ENCODE assay signal across 14 cellular contexts in genomic region chr10:114623155-114623554, GRCh38. TPM values are rescaled to one million over a fixed set of nuclear protein-coding genes. Genes with fewer than 3 reads are reported as not detected.
A peak's percentile ranks its signal among the peaks of the same experiment; 100 is the strongest.
DNase-seq lines count a peak whose midpoint lies in the region; ATAC-seq and TF ChIP-seq lines count a peak whose summit lies in the region.
"Had no signal": no experiment of that assay in that cellular context is flagged by ENCODE, and none has a peak within 500 bp of the region (broad histone marks: within the 10 kb centered on the region; RNA-seq: fewer than 3 reads in every experiment).

No MANE protein-coding gene starts in this region.

- ATAC-seq in Panc1, result no peak
- ATAC-seq: K562; naive thymus-derived CD8-positive, alpha-beta T cell had no signal

- no peak for TF ChIP-seq CTCF in Panc1 (IDR thresholded peaks at IDR 0.05)
- TF ChIP-seq CTCF in nephron (IDR thresholded peaks at IDR 0.05; ENCODE audit: unreplicated experiment in 3 of 3), result no peak

- peaks cover 3% of the 10 kb centered on the region for H3K27me3 Mint-ChIP-seq in nephron (ENCODE audit: low read depth)

- no peak overlapping the region for H3K4me3 ChIP-seq in BLaER1 treated with 17β-estradiol and CSF1 and Interleukin-3, amounts not matched to agents 10 nM and 100 nM
- H3K4me3 ChIP-seq in Panc1 (ENCODE audit: low read depth in 2 of 2, low read length in 2 of 2), result no peak overlapping the region
- H3K4me3 ChIP-seq: K562 had no signal

- peak overlapping the region in 8 of 11 experiments; percentile 6 to 41 (median 26); a peak in 7 of 22 replicates for H3K4me2 ChIP-seq in BLaER1 treated with 17β-estradiol and CSF1 and Interleukin-3, amounts not matched to agents 10 nM and 100 nM

- no peaks in the 10 kb centered on the region for H3K27me3 ChIP-seq in BLaER1 treated with 17β-estradiol and CSF1 and Interleukin-3, amounts not matched to agents 10 nM and 100 nM
- no peaks in the 10 kb centered on the region for H3K27me3 ChIP-seq in Panc1 (ENCODE audit: control insufficient read depth, insufficient read depth, low read length)

- no peak overlapping the region for H3K4me3 Mint-ChIP-seq in nephron
- H3K4me3 Mint-ChIP-seq: naive thymus-derived CD8-positive, alpha-beta T cell had no signal

- no TSS peak for BruUV-seq in Panc1 (replicated peaks; lab: Mats Ljungman, UMichigan)

- no peaks in the 10 kb centered on the region for H3K9me3 Mint-ChIP-seq in nephron

- peaks cover 11% of the 10 kb centered on the region for H3K4me1 Mint-ChIP-seq in nephron
- H3K4me1 Mint-ChIP-seq: naive thymus-derived CD8-positive, alpha-beta T cell had no signal

- in situ Hi-C loops in Panc1 (cut with HindIII; ENCODE audit: low pct_unique_long_range_greater_than_20kb, low sequenced_read_pairs), result no loop called here

- intact Hi-C loops in Panc1 (cut with micrococcal nuclease; ENCODE audit: unreplicated experiment), result no loop called here
- intact Hi-C loops in head of caudate nucleus (cut with DNase I), result no loop called here

- H3K27ac ChIP-seq in BLaER1 treated with 17β-estradiol and CSF1 and Interleukin-3, amounts not matched to agents 10 nM and 100 nM, result no peak overlapping the region
- H3K27ac ChIP-seq in Panc1 (ENCODE audit: low read length) (peak overlapping the region; percentile 95), epithelial cell of prostate (peak overlapping the region; percentile 87)
- H3K27ac ChIP-seq: WERI-Rb-1 had no signal

- peak overlapping the region; percentile 7 to 47 (median 20) for H3K27ac Mint-ChIP-seq in nephron
- H3K27ac Mint-ChIP-seq: naive thymus-derived CD8-positive, alpha-beta T cell had no signal

- no peaks in the 10 kb centered on the region for H4K20me1 ChIP-seq in BLaER1 treated with 17β-estradiol and CSF1 and Interleukin-3, amounts not matched to agents 10 nM and 100 nM

- CTCF ChIA-PET in Panc1 (lab: Charles Lee), result no interaction called here

- H3K4me1 ChIP-seq in BLaER1 treated with 17β-estradiol and CSF1 and Interleukin-3, amounts not matched to agents 10 nM and 100 nM, result peaks cover 0 to 18% (median 14%) of the 10 kb centered on the region in 10 experiments; a peak in 14 of 20 replicates
- peaks cover 92% of the 10 kb centered on the region for H3K4me1 ChIP-seq in Panc1 (ENCODE audit: control insufficient read depth, insufficient read depth, low read length)

- POLR2A ChIA-PET in Panc1 (lab: Charles Lee), result interaction anchor here (0.7 kb wide), 1 partner anchor 9 kb away, joined by 3 read pairs; no protein-coding TSS in a partner anchor

- H3K9me3 ChIP-seq in BLaER1 treated with 17β-estradiol and CSF1 and Interleukin-3, amounts not matched to agents 10 nM and 100 nM (replicated peaks in 1 of 11), result peaks cover 10 to 24% (median 13%) of the 10 kb centered on the region in 11 experiments
- H3K9me3 ChIP-seq in Panc1 (ENCODE audit: control insufficient read depth, insufficient read depth, low read depth, low read length), result no peaks in the 10 kb centered on the region; the same call in 1 of the 2 replicates

- DNase-seq in Panc1 (ENCODE audit: low read depth, low spot score) (no peak), epithelial cell of prostate (ENCODE audit: low read depth, low spot score) (no peak), medulla oblongata (ENCODE audit: extremely low spot score) (no peak), head of caudate nucleus (no peak), activated gamma-delta T cell (lab: John Stamatoyannopoulos, UW) (no peak), HK-2 (ENCODE audit: unreplicated experiment) (no peak)
- DNase-seq: activated gamma-delta T cell treated with Interleukin-2 at 50 U/mL for 16 hours; naive thymus-derived CD8-positive, alpha-beta T cell; NCI-H2227 treated with DMSO at 0.1 percent for 48 hours; stimulated activated CD4-positive, alpha-beta T cell treated with anti-CD3 and anti-CD28 coated beads, Interleukin-4, amount 100 ng/mL, for 1 hour; WERI-Rb-1 had no signal

- no peaks in the 10 kb centered on the region for H3K36me3 Mint-ChIP-seq in nephron (ENCODE audit: low read depth)

- H3K9ac ChIP-seq in BLaER1 treated with 17β-estradiol and CSF1 and Interleukin-3, amounts not matched to agents 10 nM and 100 nM, result no peak overlapping the region

- H3K36me3 ChIP-seq in BLaER1 treated with 17β-estradiol and CSF1 and Interleukin-3, amounts not matched to agents 10 nM and 100 nM, result no peaks in the 10 kb centered on the region
- H3K36me3 ChIP-seq in Panc1 (ENCODE audit: control insufficient read depth, insufficient read depth, low read length), result no peaks in the 10 kb centered on the region; the same call in 1 of the 2 replicates
- H3K36me3 ChIP-seq: WERI-Rb-1 had no signal

RNA-seq across cellular contexts. Expression of gene ABLIM1, which starts 34.9 kb away (rescaled TPM):
- 274 TPM for total RNA-seq in Panc1 (2021; ENCODE audit: unreplicated experiment)
- 97.4 TPM for polyA plus RNA-seq in Panc1 (2012; ENCODE audit: insufficient read length)

Comparison
In these comparisons a context has a peak if more than half of its experiments do, and no peak if none do; other contexts are left out.
1. H3K27ac ChIP-seq: peak in Panc1 (single experiment) and epithelial cell of prostate (single experiment); none in BLaER1 treated with 17β-estradiol and CSF1 and Interleukin-3, amounts not matched to agents 10 nM and 100 nM (0 of 11).